16 cellular contexts compared by ENCODE assay signal in genomic region chr5:98786178-98786853, GRCh38. TPM values are rescaled to one million over a fixed set of nuclear protein-coding genes. Genes with fewer than 3 reads are reported as not detected.
DNase-seq lines count a peak whose midpoint lies in the region; ATAC-seq and TF ChIP-seq lines count a peak whose summit lies in the region.
"Had no signal": no experiment of that assay in that cellular context is flagged by ENCODE, and none has a peak within 500 bp of the region (broad histone marks: within the 10 kb centered on the region; RNA-seq: fewer than 3 reads in every experiment).

No MANE protein-coding gene starts in this region.

- H3K36me3 Mint-ChIP-seq in CD4-positive, CD25-positive, alpha-beta regulatory T cell: peaks cover 6% of the 10 kb centered on the region
- peaks cover 35% of the 10 kb centered on the region for H3K36me3 Mint-ChIP-seq in WTC11

- no peak overlapping the region for H3K4me3 Mint-ChIP-seq in CD4-positive, CD25-positive, alpha-beta regulatory T cell
- H3K4me3 Mint-ChIP-seq in WTC11: no peak overlapping the region

- no peak overlapping the region for H3K4me3 ChIP-seq in CD4-positive, CD25-positive, alpha-beta regulatory T cell (ENCODE audit: low read depth, low read length)
- H3K4me3 ChIP-seq in parathyroid adenoma (ENCODE audit: low read depth, low read length): no peak overlapping the region

- H3K27me3 ChIP-seq in CD4-positive, CD25-positive, alpha-beta regulatory T cell (ENCODE audit: control insufficient read depth, insufficient read depth, low read length): no peaks in the 10 kb centered on the region
- H3K27me3 ChIP-seq in parathyroid adenoma (ENCODE audit: control insufficient read depth, insufficient read depth, low read length): no peaks in the 10 kb centered on the region

- no peak overlapping the region for H3K27ac ChIP-seq in CD4-positive, CD25-positive, alpha-beta regulatory T cell (ENCODE audit: insufficient read depth, low read length, poor library complexity, severe bottlenecking)
- H3K27ac ChIP-seq in parathyroid adenoma: peak overlapping the region; percentile 9

- no peak overlapping the region for H3K9ac ChIP-seq in parathyroid adenoma

- H3K36me3 ChIP-seq in CD4-positive, CD25-positive, alpha-beta regulatory T cell (ENCODE audit: control insufficient read depth, insufficient read depth, low read length): no peaks in the 10 kb centered on the region
- H3K36me3 ChIP-seq in parathyroid adenoma (ENCODE audit: control insufficient read depth, insufficient read depth, low read length): no peaks in the 10 kb centered on the region

- CTCF ChIA-PET in WTC11 (lab: Charles Lee): interaction anchor here (0.6 to 1.5 kb wide), 2 partner anchors 11 to 17 kb away, joined by 3 to 4 read pairs; no protein-coding TSS in a partner anchor

- no peak for ATAC-seq in CD4-positive, CD25-positive, alpha-beta regulatory T cell (ENCODE audit: low read depth in 2 of 2)
- ATAC-seq in WTC11 (no peak), GM18870 (IDR thresholded peaks at IDR 0.05; ENCODE audit: unreplicated experiment) (no peak), GM18873 (IDR thresholded peaks at IDR 0.05; ENCODE audit: low FRiP score, unreplicated experiment) (no peak)

- peak overlapping the region in 2 of 3 donors; percentile 8 to 18 for H3K27ac Mint-ChIP-seq in CD4-positive, CD25-positive, alpha-beta regulatory T cell
- H3K27ac Mint-ChIP-seq in WTC11: peak overlapping the region; percentile 71

- H3K4me1 Mint-ChIP-seq in CD4-positive, CD25-positive, alpha-beta regulatory T cell: peaks cover 17 to 56% (median 38%) of the 10 kb centered on the region in 4 donors
- peaks cover 92% of the 10 kb centered on the region for H3K4me1 Mint-ChIP-seq in WTC11

- POLR2A ChIA-PET in WTC11 (lab: Charles Lee): no interaction called here

- peaks cover 5% of the 10 kb centered on the region for H3K4me1 ChIP-seq in CD4-positive, CD25-positive, alpha-beta regulatory T cell (ENCODE audit: control insufficient read depth, insufficient read depth, low read length, poor library complexity, severe bottlenecking)
- H3K4me1 ChIP-seq in parathyroid adenoma: peaks cover 43% of the 10 kb centered on the region

- H2AFZ ChIP-seq in parathyroid adenoma: no peak overlapping the region

- H3K9me3 Mint-ChIP-seq in CD4-positive, CD25-positive, alpha-beta regulatory T cell: no peaks in the 10 kb centered on the region
- no peaks in the 10 kb centered on the region for H3K9me3 Mint-ChIP-seq in WTC11

- H3K79me2 ChIP-seq in parathyroid adenoma: peaks cover 42% of the 10 kb centered on the region

- no peaks in the 10 kb centered on the region for H3K9me3 ChIP-seq in CD4-positive, CD25-positive, alpha-beta regulatory T cell (ENCODE audit: control insufficient read depth in 2 of 2, low read length in 2 of 2)
- H3K9me3 ChIP-seq in parathyroid adenoma (ENCODE audit: control insufficient read depth, low read length): no peaks in the 10 kb centered on the region

- H3K4me2 ChIP-seq in parathyroid adenoma (ENCODE audit: low read length): peak overlapping the region; percentile 26

- TF ChIP-seq CTCF in WTC11 (IDR thresholded peaks at IDR 0.05) (no peak), parathyroid adenoma (IDR thresholded peaks at IDR 0.05) (no peak)

- no peak for DNase-seq in CD4-positive, CD25-positive, alpha-beta regulatory T cell
- DNase-seq in WTC11 (ENCODE audit: low spot score) (no peak), fibroblast of peridontal ligament (ENCODE audit: extremely low read depth) (peak; percentile 67), DMS53 treated with DMSO at 0.1 percent for 48 hours (lab: John Stamatoyannopoulos, UW; ENCODE audit: unreplicated experiment) (no peak)
- DNase-seq in stimulated activated CD4-positive, alpha-beta T cell treated with anti-CD3 and anti-CD28 coated beads, Interleukin-1b, Interleukin-23, amount 100 ng/mL, for 48 hours: no peak
- DNase-seq: activated CD4-positive, alpha-beta T cell treated with anti-CD3 and anti-CD28 coated beads, Interleukin-2, amount 50 U/mL, for 4 hours; caudate nucleus; DMS153; islet precursor cell; NCI-H1048; NCI-H2227 treated with DMSO at 0.1 percent for 48 hours; OCI-M1; T-helper 9 cell had no signal

- H3K27me3 Mint-ChIP-seq in CD4-positive, CD25-positive, alpha-beta regulatory T cell: no peaks in the 10 kb centered on the region
- no peaks in the 10 kb centered on the region for H3K27me3 Mint-ChIP-seq in WTC11 (ENCODE audit: low read depth)

TF ChIP-seq in WTC11, 78 proteins besides CTCF, POLR2A, EP300 and RAD21:
- TF ChIP-seq SMAD4 (CRISPR knock-in tag; IDR thresholded peaks at IDR 0.05): no peak
- no peak for TF ChIP-seq ZNF423 (CRISPR knock-in tag; IDR thresholded peaks at IDR 0.05)
- TF ChIP-seq GRHL2 (CRISPR knock-in tag; IDR thresholded peaks at IDR 0.05; ENCODE audit: insufficient replicate concordance, severe bottlenecking): no peak
- no peak for TF ChIP-seq ESRRA (CRISPR knock-in tag; IDR thresholded peaks at IDR 0.05; ENCODE audit: borderline replicate concordance)
- no peak for TF ChIP-seq ZNF416 (CRISPR knock-in tag; IDR thresholded peaks at IDR 0.05)
- TF ChIP-seq TP53 (CRISPR knock-in tag; IDR thresholded peaks at IDR 0.05): no peak
- TF ChIP-seq FOXK1 (CRISPR knock-in tag; IDR thresholded peaks at IDR 0.05): no peak
- TF ChIP-seq ATF2 (CRISPR knock-in tag; IDR thresholded peaks at IDR 0.05; ENCODE audit: borderline replicate concordance, low read depth): no peak
- no peak for TF ChIP-seq ZNF425 (CRISPR knock-in tag; conservative IDR thresholded peaks at IDR 0.05)
- TF ChIP-seq GTF2I (CRISPR knock-in tag; conservative IDR thresholded peaks at IDR 0.05): no peak
TF ChIP-seq in WTC11: peak in this region for 0.

RNA-seq across cellular contexts. Expression of gene RGMB, which starts 12.9 kb away (rescaled TPM):
- 27.9 TPM for total RNA-seq in CD4-positive, CD25-positive, alpha-beta regulatory T cell
- polyA plus RNA-seq in CD4-positive, CD25-positive, alpha-beta regulatory T cell: 1 to 10 TPM; 3.9 to 4.3 (median 4.3) TPM
- 33.0 to 40.7 TPM (median 40.0 TPM) in 3 replicates for total RNA-seq in WTC11 (2021)
